ENCODE assay signal across 14 cellular contexts in the genomic region with DNA sequence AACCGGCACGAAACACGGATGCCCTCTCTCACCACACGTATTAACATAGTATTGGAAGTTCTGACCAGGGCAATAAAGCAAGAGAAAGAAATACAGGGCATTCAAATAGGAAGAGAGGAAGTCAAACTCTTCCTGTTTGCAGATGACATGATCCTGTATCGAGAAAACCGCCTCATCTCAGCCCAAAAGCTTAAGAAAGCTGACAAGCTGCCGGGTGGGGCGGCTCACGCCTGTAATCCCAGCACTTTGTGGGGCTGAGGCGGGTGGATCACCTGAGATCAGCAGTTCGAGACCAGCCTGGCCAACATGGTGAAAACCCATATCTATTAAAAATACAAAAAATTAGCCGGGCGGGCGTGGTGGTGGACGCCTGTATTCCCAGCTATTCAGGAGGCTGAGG. TPM values are rescaled to one million over a fixed set of nuclear protein-coding genes. Genes with fewer than 3 reads are reported as not detected.
DNase-seq lines count a peak whose midpoint lies in the region; ATAC-seq and TF ChIP-seq lines count a peak whose summit lies in the region.
"Had no signal": no experiment of that assay in that cellular context is flagged by ENCODE, and none has a peak within 500 bp of the region (broad histone marks: within the 10 kb centered on the region; RNA-seq: fewer than 3 reads in every experiment).

No MANE protein-coding gene starts in this region.

- no peaks in the 10 kb centered on the region for H3K9me3 Mint-ChIP-seq in activated naive CD4-positive, alpha-beta T cell treated with anti-CD3 and anti-CD28 coated beads, Interleukin-2, amount 50 U/mL, for 24 hours
- peaks cover 4 to 19% (median 14%) of the 10 kb centered on the region in 5 experiments for H3K9me3 Mint-ChIP-seq in brain

- no peak overlapping the region for H3K9ac ChIP-seq in OCI-LY1 (ENCODE audit: low read length)

- no peak overlapping the region for H3K27ac ChIP-seq in OCI-LY1 (ENCODE audit: low read depth, low read length, poor library complexity, severe bottlenecking)
- H3K27ac ChIP-seq: SJSA1, upper lobe of left lung had no signal

- no peaks in the 10 kb centered on the region for H4K20me1 ChIP-seq in OCI-LY1 (ENCODE audit: insufficient read depth, low read length)

- no peak for ATAC-seq in stimulated activated naive CD8-positive, alpha-beta T cell treated with anti-CD3 and anti-CD28 coated beads, Interleukin-15, Interleukin-2, amounts not matched to agents 100 U/mL and 50 U/mL, for 24 hours
- ATAC-seq in HG02981 (IDR thresholded peaks at IDR 0.05; ENCODE audit: unreplicated experiment) (no peak), HG03139 (IDR thresholded peaks at IDR 0.05; ENCODE audit: unreplicated experiment) (no peak)

- no peaks in the 10 kb centered on the region for H3K36me3 ChIP-seq in OCI-LY1 (ENCODE audit: insufficient read depth, low read length)
- H3K36me3 ChIP-seq: SJSA1, upper lobe of left lung had no signal

- H3K27me3 ChIP-seq in OCI-LY1 (ENCODE audit: insufficient read depth, low read length): peaks cover 8% of the 10 kb centered on the region; the same call in 1 of the 2 replicates

- DNase-seq in activated naive CD4-positive, alpha-beta T cell treated with Interleukin-2 at 50 U/mL for 16 hours: no peak
- peak; percentile 39 for DNase-seq in stimulated activated naive CD8-positive, alpha-beta T cell treated with anti-CD3 and anti-CD28 coated beads, Interleukin-15, Interleukin-2, amounts not matched to agents 100 U/mL and 50 U/mL, for 24 hours
- DNase-seq in GM20000 (ENCODE audit: low spot score): no peak
- DNase-seq: activated CD8-positive, alpha-beta memory T cell treated with anti-CD3 and anti-CD28 coated beads, Interleukin-2, amount 50 U/mL, for 48 hours; cerebellar nuclear complex; left ventricle myocardium superior; NCI-H2107; upper lobe of left lung had no signal

- H3K9me2 ChIP-seq in OCI-LY1 (ENCODE audit: low read depth, low read length): no peaks in the 10 kb centered on the region

- no peaks in the 10 kb centered on the region for H3K9me3 ChIP-seq in OCI-LY1 (ENCODE audit: low read length)
- H3K9me3 ChIP-seq: SJSA1, upper lobe of left lung had no signal

- peak overlapping the region; percentile 80 for H3K4me2 ChIP-seq in OCI-LY1 (ENCODE audit: low read length)

- no peaks in the 10 kb centered on the region for H3K79me2 ChIP-seq in OCI-LY1 (ENCODE audit: insufficient read depth, low read length)

- H3F3A ChIP-seq in OCI-LY1 (ENCODE audit: insufficient read depth, low read length): no peaks in the 10 kb centered on the region

- peaks cover 64% of the 10 kb centered on the region for H3K4me1 Mint-ChIP-seq in activated naive CD4-positive, alpha-beta T cell treated with anti-CD3 and anti-CD28 coated beads, Interleukin-2, amount 50 U/mL, for 24 hours
- H3K4me1 Mint-ChIP-seq in brain: peaks cover 53% of the 10 kb centered on the region

- H3K4me3 Mint-ChIP-seq in activated naive CD4-positive, alpha-beta T cell treated with anti-CD3 and anti-CD28 coated beads, Interleukin-2, amount 50 U/mL, for 24 hours: peak overlapping the region; percentile 87
- H3K4me3 Mint-ChIP-seq in brain: peak overlapping the region; percentile 28 to 89 (median 85)

- peak overlapping the region; percentile 55 for H3K4me3 ChIP-seq in OCI-LY1 (ENCODE audit: low read depth, low read length, poor library complexity, severe bottlenecking)
- H3K4me3 ChIP-seq: SJSA1 had no signal

- H3K4me1 ChIP-seq in OCI-LY1 (ENCODE audit: insufficient read depth, low read length, severe bottlenecking): peaks cover 52% of the 10 kb centered on the region

- peak overlapping the region; percentile 33 for H3K27ac Mint-ChIP-seq in activated naive CD4-positive, alpha-beta T cell treated with anti-CD3 and anti-CD28 coated beads, Interleukin-2, amount 50 U/mL, for 24 hours
- no peak overlapping the region for H3K27ac Mint-ChIP-seq in brain

- no peak overlapping the region for H2AFZ ChIP-seq in OCI-LY1 (ENCODE audit: low read length)

- peaks cover 19% of the 10 kb centered on the region for H3K27me3 Mint-ChIP-seq in activated naive CD4-positive, alpha-beta T cell treated with anti-CD3 and anti-CD28 coated beads, Interleukin-2, amount 50 U/mL, for 24 hours
- H3K27me3 Mint-ChIP-seq in brain: peaks cover 67% of the 10 kb centered on the region

- peaks cover 2% of the 10 kb centered on the region for H3K36me3 Mint-ChIP-seq in activated naive CD4-positive, alpha-beta T cell treated with anti-CD3 and anti-CD28 coated beads, Interleukin-2, amount 50 U/mL, for 24 hours
- no peaks in the 10 kb centered on the region for H3K36me3 Mint-ChIP-seq in brain

- TF ChIP-seq CTCF in OCI-LY1 (IDR thresholded peaks at IDR 0.05; ENCODE audit: low read length) (no peak), brain (conservative IDR thresholded peaks at IDR 0.05) (no peak), GM20000 (IDR thresholded peaks at IDR 0.05; ENCODE audit: extremely low read depth, missing control alignments) (no peak)

RNA-seq across cellular contexts. Expression of gene OR6S1, which starts 17.7 kb away (rescaled TPM):
- not detected for polyA plus RNA-seq in brain (ENCODE audit: insufficient read depth, low read depth, low replicate concordance)

RNA-seq across cellular contexts. Expression of gene RNASE12, which starts 32.6 kb away (rescaled TPM):
- polyA plus RNA-seq in brain (ENCODE audit: insufficient read depth, low read depth, low replicate concordance): not detected

RNA-seq across cellular contexts. Expression of gene RNASE11, which starts 36.0 kb away (rescaled TPM):
- polyA plus RNA-seq in brain (ENCODE audit: insufficient read depth, low read depth, low replicate concordance): not detected
